ENCODE assay signal across 28 cellular contexts in the genomic region with DNA sequence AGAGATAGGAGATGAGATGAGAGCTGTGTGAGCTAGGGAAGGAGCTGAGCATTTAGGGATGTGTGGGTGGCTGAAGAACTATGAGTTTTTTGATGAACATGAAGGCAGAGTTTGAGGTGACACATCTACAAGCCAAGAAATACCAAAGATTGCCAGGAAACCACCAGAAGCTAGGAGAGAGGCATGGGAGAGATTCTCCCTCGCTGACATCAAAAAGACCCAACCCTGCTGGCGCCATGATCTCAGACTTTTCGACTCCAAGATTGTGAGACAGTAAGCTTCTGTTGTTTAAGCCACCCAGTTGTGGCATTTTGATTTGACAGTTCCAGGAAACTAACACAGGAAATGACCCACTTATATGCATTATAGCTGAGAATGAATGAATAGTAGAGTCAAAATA.
DNase-seq lines count a peak whose midpoint lies in the region; ATAC-seq and TF ChIP-seq lines count a peak whose summit lies in the region.
"Had no signal": no experiment of that assay in that cellular context is flagged by ENCODE, and none has a peak within 500 bp of the region (broad histone marks: within the 10 kb centered on the region; RNA-seq: fewer than 3 reads in every experiment).

No MANE protein-coding gene starts in this region.

- ATAC-seq in Right ventricle myocardium superior (ENCODE audit: poor library complexity): no peak
- ATAC-seq: gastroesophageal sphincter; left ventricle myocardium superior; naive thymus-derived CD4-positive, alpha-beta T cell; Right ventricle myocardium inferior had no signal

- in situ Hi-C loops in SK-MEL-5 (cut with HindIII; ENCODE audit: low pct_unique_long_range_greater_than_20kb, low sequenced_read_pairs): no loop called here

- H3K4me3 ChIP-seq in fibroblast of pulmonary artery (replicated peaks; ENCODE audit: low read depth, low read length): no peak overlapping the region
- H3K4me3 ChIP-seq: breast epithelium, coronary artery, esophagus squamous epithelium, gastroesophageal sphincter had no signal

- DNase-seq in AG20443 (ENCODE audit: low spot score) (peak; percentile 13), ELR (ENCODE audit: low read depth) (peak; percentile 57), SK-MEL-5 (ENCODE audit: low read depth, low spot score) (peak; percentile 54), fibroblast of pulmonary artery (ENCODE audit: low read depth) (peak; percentile 44), Right ventricle myocardium superior (no peak), LoVo (ENCODE audit: low spot score) (no peak), hepatic stellate cell (ENCODE audit: low spot score) (no peak), SHP77 treated with DMSO at 0.1 percent for 48 hours (lab: John Stamatoyannopoulos, UW) (no peak)
- DNase-seq: ACHN; activated naive CD4-positive, alpha-beta T cell; activated T-cell treated with anti-CD3 and anti-CD28 coated beads, Interleukin-2, amount 50 U/mL, for 24 hours; DMS153; endodermal cell; esophagus squamous epithelium; islet precursor cell; left ventricle myocardium superior; naive thymus-derived CD4-positive, alpha-beta T cell; NCI-H1092; NCI-H187 treated with DMSO at 0.1 percent for 48 hours; NCI-H2227 treated with DMSO at 0.1 percent for 48 hours; small intestine; stimulated activated CD4-positive, alpha-beta T cell treated with anti-CD3 and anti-CD28 coated beads, Interleukin-2, amount 100 ng/mL, for 24 hours; substantia nigra; T-helper 1 cell had no signal

- no peak for TF ChIP-seq CTCF in fibroblast of pulmonary artery (IDR thresholded peaks at IDR 0.05; ENCODE audit: low read length, missing control alignments)

- intact Hi-C loops in Right ventricle myocardium superior (cut with DNase I): no loop called here

Comparison
In these comparisons a context has a peak if more than half of its experiments do, and no peak if none do; other contexts are left out.
1. DNase-seq: peak in AG20443 (single experiment), ELR (single experiment), SK-MEL-5 (single experiment) and fibroblast of pulmonary artery (single experiment); none in Right ventricle myocardium superior (single experiment), LoVo (single experiment), hepatic stellate cell (single experiment) and SHP77 treated with DMSO at 0.1 percent for 48 hours (single experiment).